In genomic region chr11:112270551-112271180, GRCh38 we compare ENCODE assay signal across 20 cellular contexts. TPM values are rescaled to one million over a fixed set of nuclear protein-coding genes. Genes with fewer than 3 reads are reported as not detected.
DNase-seq lines count a peak whose midpoint lies in the region; ATAC-seq, FAIRE-seq and TF ChIP-seq lines count a peak whose summit lies in the region.
"Had no signal": no experiment of that assay in that cellular context is flagged by ENCODE, and none has a peak within 500 bp of the region (broad histone marks: within the 10 kb centered on the region; RNA-seq: fewer than 3 reads in every experiment).

No MANE protein-coding gene starts in this region.

- H3K4ac ChIP-seq in mesenchymal stem cell (ENCODE audit: low read depth in 1 of 2, low read length in 2 of 2): no peak overlapping the region

- H2BK120ac ChIP-seq in mesenchymal stem cell (ENCODE audit: low read depth, low read length): no peak overlapping the region

- FAIRE-seq in urothelium cell line (lab: Jason Lieb, UNC): peak; percentile 55
- FAIRE-seq: bronchial epithelial cell, GM12878, small intestine had no signal

- no peak overlapping the region for H2BK15ac ChIP-seq in mesenchymal stem cell (ENCODE audit: low read depth, poor library complexity, severe bottlenecking)

- WGBS in mesenchymal stem cell: 57% methylated on average over 12 of the region's 12 CpGs

- H3K36me3 ChIP-seq in H7 (replicated peaks; ENCODE audit: control insufficient read depth, insufficient read depth, low read length) (no peaks in the 10 kb centered on the region), RWPE2 (ENCODE audit: low read depth) (no peaks in the 10 kb centered on the region), mesenchymal stem cell (ENCODE audit: control insufficient read depth in 1 of 2, insufficient read depth in 2 of 2, low read depth in 1 of 2, low read length in 2 of 2) (no peaks in the 10 kb centered on the region)
- H3K36me3 ChIP-seq: heart left ventricle had no signal

- H2BK5ac ChIP-seq in mesenchymal stem cell (ENCODE audit: low read depth, low read length, poor library complexity, severe bottlenecking): no peak overlapping the region

- no peaks in the 10 kb centered on the region for H3K79me1 ChIP-seq in mesenchymal stem cell (replicated peaks; ENCODE audit: low read length, poor library complexity, severe bottlenecking)

- no peak overlapping the region for H3K18ac ChIP-seq in mesenchymal stem cell (ENCODE audit: low read depth in 1 of 2, low read length in 2 of 2)

- no peaks in the 10 kb centered on the region for H3K4me1 ChIP-seq in RWPE2 (ENCODE audit: insufficient read depth, poor library complexity, severe bottlenecking)
- H3K4me1 ChIP-seq in mesenchymal stem cell (ENCODE audit: control insufficient read depth, insufficient read depth, low read depth, low read length): peaks cover 4% of the 10 kb centered on the region
- H3K4me1 ChIP-seq: testis had no signal

- no peak overlapping the region for H2AK5ac ChIP-seq in mesenchymal stem cell (ENCODE audit: low read length, severe bottlenecking)

- H3K4me3 ChIP-seq in H7 (ENCODE audit: insufficient read depth, low read depth, low read length) (no peak overlapping the region), RWPE2 (ENCODE audit: severe bottlenecking) (peak overlapping the region; percentile 10), mesenchymal stem cell (ENCODE audit: insufficient read depth in 1 of 2, low read depth in 1 of 2, low read length in 2 of 2) (no peak overlapping the region)
- H3K4me3 ChIP-seq: GM12878, heart left ventricle, testis had no signal

- no peak overlapping the region for H3K4me2 ChIP-seq in mesenchymal stem cell (ENCODE audit: low read length, poor library complexity, severe bottlenecking)

- H4K8ac ChIP-seq in mesenchymal stem cell (ENCODE audit: low read length): no peak overlapping the region

- H3K27ac ChIP-seq in RWPE2 (ENCODE audit: poor library complexity, severe bottlenecking) (no peak overlapping the region), mesenchymal stem cell (ENCODE audit: low read length, poor library complexity, severe bottlenecking) (no peak overlapping the region)
- H3K27ac ChIP-seq: heart left ventricle, testis had no signal

- H3K9me3 ChIP-seq in RWPE2 (ENCODE audit: severe bottlenecking) (no peaks in the 10 kb centered on the region), mesenchymal stem cell (ENCODE audit: control insufficient read depth, low read length) (no peaks in the 10 kb centered on the region)
- H3K9me3 ChIP-seq: heart left ventricle, testis had no signal

- no peaks in the 10 kb centered on the region; the same call in 1 of the 2 replicates for H3K27me3 ChIP-seq in H7 (ENCODE audit: control insufficient read depth, insufficient read depth, low read length)
- H3K27me3 ChIP-seq in RWPE2 (ENCODE audit: insufficient read depth, poor library complexity, severe bottlenecking): no peaks in the 10 kb centered on the region
- H3K27me3 ChIP-seq in mesenchymal stem cell (ENCODE audit: control insufficient read depth in 1 of 2, insufficient read depth in 1 of 2, low read length in 2 of 2): no peaks in the 10 kb centered on the region
- H3K27me3 ChIP-seq: heart left ventricle, testis had no signal

- H2BK12ac ChIP-seq in mesenchymal stem cell (ENCODE audit: low read length in 2 of 2): no peak overlapping the region

- H3K14ac ChIP-seq in mesenchymal stem cell (ENCODE audit: low read length in 2 of 2): no peak overlapping the region

- intact Hi-C loops in posterior vena cava (cut with DNase I): no loop called here

- ATAC-seq in RWPE2 (ENCODE audit: low read depth) (peak; percentile 75), HG02763 (IDR thresholded peaks at IDR 0.05; ENCODE audit: unreplicated experiment) (no peak)
- ATAC-seq: activated T-cell treated with anti-CD3 and anti-CD28 coated beads, Interleukin-2, amount 50 U/mL, for 72 hours; GM12878; heart left ventricle had no signal

- no peak overlapping the region for H2AFZ ChIP-seq in mesenchymal stem cell (ENCODE audit: low read depth, low read length)

- no peak for TF ChIP-seq CTCF in RWPE2 (IDR thresholded peaks at IDR 0.05; ENCODE audit: poor library complexity, severe bottlenecking)

- DNase-seq in H7 (peak; percentile 68), RWPE2 (ENCODE audit: low spot score) (no peak), iPS-NIHi7 (ENCODE audit: extremely low spot score) (peak; percentile 43), urothelium cell line (ENCODE audit: low spot score) (no peak), mesenchymal stem cell (no peak), posterior vena cava (ENCODE audit: low spot score) (no peak)
- DNase-seq: activated CD4-positive, alpha-beta memory T cell treated with anti-CD3 and anti-CD28 coated beads for 36 hours; activated naive CD8-positive, alpha-beta T cell treated with anti-CD3 and anti-CD28 coated beads, Interleukin-2, amount 10 ng/mL, durations not matched to agents 7 days and 5 days; activated T-cell treated with anti-CD3 and anti-CD28 coated beads, Interleukin-2, amount 50 U/mL, for 72 hours; heart left ventricle; NCI-H1694; posterior cingulate gyrus; small intestine; testis had no signal

- no peak overlapping the region for H3K9ac ChIP-seq in mesenchymal stem cell (ENCODE audit: low read length)

- H4K91ac ChIP-seq in mesenchymal stem cell (ENCODE audit: low read length): no peak overlapping the region

- H3K23ac ChIP-seq in mesenchymal stem cell (ENCODE audit: low read length in 2 of 2): no peak overlapping the region

RNA-seq across cellular contexts. Expression of gene PLET1, which starts 10.0 kb away (rescaled TPM):
- not detected in 2 replicates for total RNA-seq in H7 (2014; rRNA removed; shearing (Covaris generic))
- not detected for polyA plus RNA-seq in mesenchymal stem cell (2013, experiment 1 of 2)
- polyA plus RNA-seq in mesenchymal stem cell (2013, experiment 2 of 2): not detected
- not detected for total RNA-seq in posterior vena cava
- total RNA-seq: activated CD4-positive, alpha-beta memory T cell treated with anti-CD3 and anti-CD28 coated beads for 36 hours; activated naive CD8-positive, alpha-beta T cell treated with anti-CD3 and anti-CD28 coated beads, Interleukin-2, amount 10 ng/mL, durations not matched to agents 7 days and 5 days; activated T-cell treated with anti-CD3 and anti-CD28 coated beads, Interleukin-2, amount 50 U/mL, for 72 hours; bronchial epithelial cell; G401; GM12878; heart left ventricle; myocyte; SK-MEL-5; testis had no signal
- polyA plus RNA-seq: GM12878, heart left ventricle, small intestine had no signal

RNA-seq across cellular contexts. Expression of gene PTS, which starts 44.4 kb away (rescaled TPM):
- total RNA-seq in H7 (2014; rRNA removed; shearing (Covaris generic)): 13.3 and 17.2 TPM in 2 replicates
- polyA plus RNA-seq in mesenchymal stem cell (2013, experiment 1 of 2): 76.4 TPM
- polyA plus RNA-seq in mesenchymal stem cell (2013, experiment 2 of 2): 83.4 TPM
- 10 to 100 TPM; 44.2 to 51.8 TPM for total RNA-seq in posterior vena cava

Comparison
In these comparisons a context has a peak if more than half of its experiments do, and no peak if none do; other contexts are left out.
1. DNase-seq: peak in H7 (single experiment) and iPS-NIHi7 (single experiment); none in RWPE2 (single experiment), urothelium cell line (single experiment), mesenchymal stem cell (single experiment) and posterior vena cava (single experiment).